Comparison of ENCODE assay signal across 8 cellular contexts in the genomic region with DNA sequence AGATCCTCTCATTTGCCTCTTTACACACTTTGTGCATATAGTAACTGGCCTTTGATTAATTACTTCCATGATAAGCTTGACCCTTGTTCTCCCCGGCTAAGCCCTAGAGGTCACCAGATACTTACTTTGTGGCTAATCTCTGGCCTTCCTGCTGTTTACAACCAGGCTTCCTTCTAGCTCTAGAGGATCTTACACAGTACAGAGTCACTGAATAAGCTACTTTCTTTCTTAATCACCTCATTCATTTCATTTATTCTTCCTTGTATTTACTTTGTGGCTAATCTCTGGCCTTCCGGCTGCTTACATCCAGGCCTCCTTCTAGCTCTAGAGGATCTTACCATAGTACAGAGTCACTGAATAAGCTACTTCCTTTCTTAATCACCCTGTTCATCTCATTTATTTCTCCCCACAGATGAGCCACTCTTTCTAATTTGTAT.
DNase-seq lines count a peak whose midpoint lies in the region; ATAC-seq and TF ChIP-seq lines count a peak whose summit lies in the region.

No MANE protein-coding gene starts in this region.

- TF ChIP-seq EP300 in Ishikawa (IDR thresholded peaks at IDR 0.05; ENCODE audit: borderline replicate concordance): no peak

- H3K36me3 ChIP-seq in brain microvascular endothelial cell (replicated peaks) (no peaks in the 10 kb centered on the region), liver (ENCODE audit: control insufficient read depth in 4 of 4, insufficient read depth in 3 of 4, low read depth in 1 of 4, low read length in 3 of 4) (no peaks in the 10 kb centered on the region)

- peak; percentile 47 for DNase-seq in AG20443 (ENCODE audit: low spot score)
- DNase-seq in brain microvascular endothelial cell: peak; percentile 20
- DNase-seq in activated naive CD4-positive, alpha-beta T cell treated with Interleukin-2 at 50 U/mL for 16 hours: no peak
- DNase-seq in NCI-H774 (lab: John Stamatoyannopoulos, UW): no peak

- 60% methylated on average over 2 of the region's 2 CpGs for WGBS in liver

- H3K9ac ChIP-seq in liver (ENCODE audit: low read depth in 1 of 2, low read length in 2 of 2): no peak overlapping the region

- ATAC-seq in GM21381 (IDR thresholded peaks at IDR 0.05; ENCODE audit: unreplicated experiment) (no peak), GM19395 (IDR thresholded peaks at IDR 0.05; ENCODE audit: unreplicated experiment) (no peak)

- H3K27me3 ChIP-seq in brain microvascular endothelial cell (replicated peaks) (no peaks in the 10 kb centered on the region), liver (ENCODE audit: control insufficient read depth in 4 of 4, insufficient read depth in 4 of 4, low read length in 3 of 4) (peaks cover 0 to 3% (median 0%) of the 10 kb centered on the region in 4 donors)

- TF ChIP-seq RAD21 in Ishikawa (IDR thresholded peaks at IDR 0.05; ENCODE audit: low read depth) (peak; percentile 25; the same call in 1 of the 2 replicates), liver (IDR thresholded peaks at IDR 0.05) (peak; percentile 75)

- TF ChIP-seq CTCF in brain microvascular endothelial cell (IDR thresholded peaks at IDR 0.05; ENCODE audit: low read depth, low read length, missing control alignments) (no peak), liver (IDR thresholded peaks at IDR 0.05; ENCODE audit: low read depth, low read length, missing input control) (no peak)

- H3K27ac ChIP-seq in brain microvascular endothelial cell: no peak overlapping the region
- H3K27ac ChIP-seq in liver (ENCODE audit: low read depth in 1 of 2, low read length in 2 of 2): no peak overlapping the region

- H3K4me1 ChIP-seq in liver (ENCODE audit: control insufficient read depth in 4 of 4, insufficient read depth in 4 of 4, low read length in 3 of 4): peaks cover 0 to 2% (median 0%) of the 10 kb centered on the region in 4 donors

- no peaks in the 10 kb centered on the region for H3K9me3 ChIP-seq in liver (ENCODE audit: control insufficient read depth in 4 of 4, low read length in 3 of 4)

- no peak overlapping the region for H3K4me3 ChIP-seq in brain microvascular endothelial cell (ENCODE audit: low read depth, low read length)
- H3K4me3 ChIP-seq in liver (ENCODE audit: low read depth in 1 of 3, low read length in 3 of 3): no peak overlapping the region

- in situ Hi-C loops in brain microvascular endothelial cell (cut with HindIII; ENCODE audit: low pct_ligation_motif_present, low sequenced_read_pairs): no loop called here

TF ChIP-seq in Ishikawa, 13 proteins besides CTCF, POLR2A, EP300 and RAD21:
- TF ChIP-seq NFIC (IDR thresholded peaks at IDR 0.05) (no peak), FOXM1 (IDR thresholded peaks at IDR 0.05; ENCODE audit: borderline replicate concordance, low read depth) (no peak), TAF1 (IDR thresholded peaks at IDR 0.05; ENCODE audit: low read depth) (no peak), TEAD4 (IDR thresholded peaks at IDR 0.05) (no peak), ZBTB7A (IDR thresholded peaks at IDR 0.05; ENCODE audit: low read depth) (no peak), CEBPB (IDR thresholded peaks at IDR 0.05) (no peak), CREB1 (IDR thresholded peaks at IDR 0.05; ENCODE audit: low read depth) (no peak), YY1 (IDR thresholded peaks at IDR 0.05; ENCODE audit: low read depth) (no peak), TCF12 (IDR thresholded peaks at IDR 0.05; ENCODE audit: low read depth) (no peak), EGR1 (IDR thresholded peaks at IDR 0.05) (no peak)
- TF ChIP-seq, protein P1, sequence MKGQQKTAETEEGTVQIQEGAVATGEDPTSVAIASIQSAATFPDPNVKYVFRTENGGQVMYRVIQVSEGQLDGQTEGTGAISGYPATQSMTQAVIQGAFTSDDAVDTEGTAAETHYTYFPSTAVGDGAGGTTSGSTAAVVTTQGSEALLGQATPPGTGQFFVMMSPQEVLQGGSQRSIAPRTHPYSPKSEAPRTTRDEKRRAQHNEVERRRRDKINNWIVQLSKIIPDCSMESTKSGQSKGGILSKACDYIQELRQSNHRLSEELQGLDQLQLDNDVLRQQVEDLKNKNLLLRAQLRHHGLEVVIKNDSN (IDR thresholded peaks at IDR 0.05): no peak
- TF ChIP-seq, protein P2, sequence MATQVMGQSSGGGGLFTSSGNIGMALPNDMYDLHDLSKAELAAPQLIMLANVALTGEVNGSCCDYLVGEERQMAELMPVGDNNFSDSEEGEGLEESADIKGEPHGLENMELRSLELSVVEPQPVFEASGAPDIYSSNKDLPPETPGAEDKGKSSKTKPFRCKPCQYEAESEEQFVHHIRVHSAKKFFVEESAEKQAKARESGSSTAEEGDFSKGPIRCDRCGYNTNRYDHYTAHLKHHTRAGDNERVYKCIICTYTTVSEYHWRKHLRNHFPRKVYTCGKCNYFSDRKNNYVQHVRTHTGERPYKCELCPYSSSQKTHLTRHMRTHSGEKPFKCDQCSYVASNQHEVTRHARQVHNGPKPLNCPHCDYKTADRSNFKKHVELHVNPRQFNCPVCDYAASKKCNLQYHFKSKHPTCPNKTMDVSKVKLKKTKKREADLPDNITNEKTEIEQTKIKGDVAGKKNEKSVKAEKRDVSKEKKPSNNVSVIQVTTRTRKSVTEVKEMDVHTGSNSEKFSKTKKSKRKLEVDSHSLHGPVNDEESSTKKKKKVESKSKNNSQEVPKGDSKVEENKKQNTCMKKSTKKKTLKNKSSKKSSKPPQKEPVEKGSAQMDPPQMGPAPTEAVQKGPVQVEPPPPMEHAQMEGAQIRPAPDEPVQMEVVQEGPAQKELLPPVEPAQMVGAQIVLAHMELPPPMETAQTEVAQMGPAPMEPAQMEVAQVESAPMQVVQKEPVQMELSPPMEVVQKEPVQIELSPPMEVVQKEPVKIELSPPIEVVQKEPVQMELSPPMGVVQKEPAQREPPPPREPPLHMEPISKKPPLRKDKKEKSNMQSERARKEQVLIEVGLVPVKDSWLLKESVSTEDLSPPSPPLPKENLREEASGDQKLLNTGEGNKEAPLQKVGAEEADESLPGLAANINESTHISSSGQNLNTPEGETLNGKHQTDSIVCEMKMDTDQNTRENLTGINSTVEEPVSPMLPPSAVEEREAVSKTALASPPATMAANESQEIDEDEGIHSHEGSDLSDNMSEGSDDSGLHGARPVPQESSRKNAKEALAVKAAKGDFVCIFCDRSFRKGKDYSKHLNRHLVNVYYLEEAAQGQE (IDR thresholded peaks at IDR 0.05; ENCODE audit: low read depth): no peak
- TF ChIP-seq, protein P3, sequence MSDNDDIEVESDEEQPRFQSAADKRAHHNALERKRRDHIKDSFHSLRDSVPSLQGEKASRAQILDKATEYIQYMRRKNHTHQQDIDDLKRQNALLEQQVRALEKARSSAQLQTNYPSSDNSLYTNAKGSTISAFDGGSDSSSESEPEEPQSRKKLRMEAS (IDR thresholded peaks at IDR 0.05): no peak

TF ChIP-seq in liver, 16 proteins besides CTCF, POLR2A, EP300 and RAD21:
- no peak for TF ChIP-seq YY1 (IDR thresholded peaks at IDR 0.05)
- TF ChIP-seq EGR1 (IDR thresholded peaks at IDR 0.05; ENCODE audit: low read depth in 2 of 2): no peak
- TF ChIP-seq RXRA (IDR thresholded peaks at IDR 0.05): peak; percentile 29 to 35
- peak; percentile 100 for TF ChIP-seq NR2F2 (IDR thresholded peaks at IDR 0.05)

Comparison
In these comparisons a context has a peak if more than half of its experiments do, and no peak if none do; other contexts are left out.
1. DNase-seq: peak in AG20443 (single experiment) and brain microvascular endothelial cell (single experiment); none in activated naive CD4-positive, alpha-beta T cell treated with Interleukin-2 at 50 U/mL for 16 hours (single experiment) and NCI-H774 (single experiment).